Comparison of ENCODE assay signal across 11 cellular contexts in the genomic region with DNA sequence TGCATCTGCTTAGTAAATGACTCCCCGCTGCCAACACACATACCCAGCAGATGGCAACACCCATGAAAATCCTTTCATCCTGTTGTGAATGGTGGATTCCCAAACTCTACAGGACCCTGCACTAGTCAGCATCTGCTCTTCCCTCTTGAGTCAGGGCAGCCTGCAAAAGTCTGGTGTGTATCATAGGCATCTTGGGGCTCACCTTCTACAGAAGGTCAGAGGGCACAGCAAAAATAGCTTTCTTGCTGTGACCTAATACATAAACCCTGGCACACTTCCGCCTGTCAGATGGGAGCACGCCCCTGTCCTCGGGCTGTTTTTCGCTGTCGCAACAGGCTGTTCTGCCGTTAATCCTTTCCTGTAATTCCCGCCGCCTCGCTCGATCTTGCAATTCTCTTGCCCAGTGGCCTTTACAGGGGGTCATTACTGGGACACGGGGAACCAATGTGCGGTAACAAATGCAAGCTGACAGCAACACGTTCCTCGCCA. TPM values are rescaled to one million over a fixed set of nuclear protein-coding genes. Genes with fewer than 3 reads are reported as not detected.
DNase-seq lines count a peak whose midpoint lies in the region; ATAC-seq and TF ChIP-seq lines count a peak whose summit lies in the region.
"Had no signal": no experiment of that assay in that cellular context is flagged by ENCODE, and none has a peak within 500 bp of the region (broad histone marks: within the 10 kb centered on the region; RNA-seq: fewer than 3 reads in every experiment).

No MANE protein-coding gene starts in this region.

- peaks cover 4 to 5% of the 10 kb centered on the region in 2 experiments; a peak in 3 of 4 replicates for H3K4me1 Mint-ChIP-seq in H9

- no peak for DNase-seq in H9
- peak; percentile 86 for DNase-seq in RPMI7951 (ENCODE audit: low read depth)
- peak; percentile 75 to 84 for DNase-seq in foreskin keratinocyte
- peak; percentile 90 for DNase-seq in retina
- DNase-seq in NCI-H2196 treated with DMSO at 0.1 percent for 48 hours (lab: John Stamatoyannopoulos, UW; ENCODE audit: unreplicated experiment), result no peak
- no peak for DNase-seq in H7
- DNase-seq: activated T-cell treated with anti-CD3 and anti-CD28 coated beads, Interleukin-2, amount 50 U/mL, for 48 hours; GDM1 had no signal

- no peak overlapping the region for H3K14ac ChIP-seq in H9 (ENCODE audit: insufficient read depth, low read length)

- H3K27ac ChIP-seq in H9 (ENCODE audit: insufficient read length, low read depth, low read length) (no peak overlapping the region), foreskin keratinocyte (peak overlapping the region; percentile 89)

- no peak overlapping the region for H3K56ac ChIP-seq in H9 (ENCODE audit: insufficient read length, low read depth, low read length)

- no peak overlapping the region for H4K8ac ChIP-seq in H9 (replicated peaks; ENCODE audit: insufficient read length, low read depth, low read length)

- H3K36me3 ChIP-seq in H7 (replicated peaks; ENCODE audit: control insufficient read depth, insufficient read depth, low read length), result no peaks in the 10 kb centered on the region

- H3K9me3 ChIP-seq in H9 (ENCODE audit: control insufficient read depth, low read depth, low read length), result no peaks in the 10 kb centered on the region

- H3K27me3 Mint-ChIP-seq in H9 (ENCODE audit: low read depth), result no peaks in the 10 kb centered on the region

- ATAC-seq in foreskin keratinocyte (peak; percentile 65), HG03097 (IDR thresholded peaks at IDR 0.05; ENCODE audit: low FRiP score, unreplicated experiment) (no peak), HG03196 (IDR thresholded peaks at IDR 0.05; ENCODE audit: unreplicated experiment) (no peak)

- no peaks in the 10 kb centered on the region for H3K23me2 ChIP-seq in H9 (ENCODE audit: insufficient read length, low read depth, low read length, poor library complexity, severe bottlenecking)

- H3K4me1 ChIP-seq in H9 (ENCODE audit: insufficient read depth, low read length) (no peaks in the 10 kb centered on the region), foreskin keratinocyte (peaks cover 30% of the 10 kb centered on the region)

- H3T11ph ChIP-seq in H9 (ENCODE audit: low read length), result no peak overlapping the region

- H2BK12ac ChIP-seq in H9 (ENCODE audit: insufficient read length, low read depth, low read length), result no peak overlapping the region

- TF ChIP-seq CTCF in H9 (conservative IDR thresholded peaks at IDR 0.05) (0 out of 3 replicates have a peak, but pooled peaks have one; percentile 12), foreskin keratinocyte (conservative IDR thresholded peaks at IDR 0.05) (peak; percentile 59)

- H3K79me1 ChIP-seq in H9 (ENCODE audit: insufficient read depth, low read depth, low read length, poor library complexity, severe bottlenecking), result no peaks in the 10 kb centered on the region

- H3K79me2 ChIP-seq in H9 (ENCODE audit: insufficient read depth, low read length), result no peaks in the 10 kb centered on the region

- H3K9me3 Mint-ChIP-seq in H9, result peaks cover 0 to 5% of the 10 kb centered on the region in 2 experiments; a peak in 1 of 5 replicates

- no peak overlapping the region for H2BK20ac ChIP-seq in H9 (ENCODE audit: low read depth, low read length, poor library complexity, severe bottlenecking)

- H3K27ac Mint-ChIP-seq in H9, result peak overlapping the region in 1 of 3 experiments; percentile 24; a peak in 2 of 7 replicates

- no peak overlapping the region for H2BK15ac ChIP-seq in H9 (ENCODE audit: low read depth, low read length)

- H3K4ac ChIP-seq in H9 (ENCODE audit: low read depth, low read length), result no peak overlapping the region

- H2BK120ac ChIP-seq in H9 (ENCODE audit: low read depth, low read length, poor library complexity, severe bottlenecking), result no peak overlapping the region

- H3K4me3 Mint-ChIP-seq in H9, result no peak overlapping the region

- H2BK5ac ChIP-seq in H9 (ENCODE audit: insufficient read length, low read length), result no peak overlapping the region

- no peak overlapping the region for H2AFZ ChIP-seq in H9 (ENCODE audit: low read length)

- no peak overlapping the region for H3K4me2 ChIP-seq in H9 (ENCODE audit: insufficient read depth, insufficient read length, low read length)

- H4K91ac ChIP-seq in H9 (ENCODE audit: insufficient read length, low read depth, low read length), result no peak overlapping the region

- H2AK5ac ChIP-seq in H9 (ENCODE audit: insufficient read length, low read length), result no peak overlapping the region

- H3K9ac ChIP-seq in H9 (ENCODE audit: extremely low read depth, insufficient read length, low read length), result no peak overlapping the region

- H3K18ac ChIP-seq in H9 (ENCODE audit: insufficient read length, low read depth, low read length), result no peak overlapping the region

- WGBS in H9 (ENCODE audit: extremely low coverage, insufficient read length, low lambda C conversion rate), result no CpG with 5 or more reads among the region's 15 CpGs

- H4K5ac ChIP-seq in H9 (ENCODE audit: insufficient read length, low read depth, low read length), result no peak overlapping the region

- H4K20me1 ChIP-seq in H9 (ENCODE audit: control insufficient read depth, insufficient read depth, insufficient read length), result no peaks in the 10 kb centered on the region

- H3K36me3 Mint-ChIP-seq in H9 (ENCODE audit: insufficient read depth in 1 of 3, low read depth in 3 of 3), result peaks cover 0 to 3% (median 0%) of the 10 kb centered on the region in 3 experiments; a peak in 1 of 7 replicates

- no peak overlapping the region for H3K23ac ChIP-seq in H9 (ENCODE audit: insufficient read length, low read depth, low read length)

- no peak overlapping the region for H3K4me3 ChIP-seq in H7 (ENCODE audit: insufficient read depth, low read depth, low read length)

- no peaks in the 10 kb centered on the region for H3K27me3 ChIP-seq in H9 (ENCODE audit: insufficient read depth, low read length)
- no peaks in the 10 kb centered on the region for H3K27me3 ChIP-seq in foreskin keratinocyte
- no peaks in the 10 kb centered on the region for H3K27me3 ChIP-seq in H7 (ENCODE audit: control insufficient read depth, insufficient read depth, low read length)

RNA-seq across cellular contexts. Expression of a gene that starts 19.9 kb away (rescaled TPM):
- total RNA-seq in H9 (2021), result not detected in 2 replicates
- total RNA-seq in RPMI7951 (2014; rRNA removed; shearing (Covaris generic)), result not detected in 2 replicates
- not detected in 2 replicates for total RNA-seq in foreskin keratinocyte
- polyA plus RNA-seq in foreskin keratinocyte, result not detected in 2 replicates
- not detected in 2 replicates for total RNA-seq in H7 (2014; rRNA removed; shearing (Covaris generic))
- total RNA-seq: dermis microvascular lymphatic vessel endothelial cell had no signal

RNA-seq across cellular contexts. Expression of a gene that starts 28.5 kb away (rescaled TPM):
- total RNA-seq in H9 (2021) (not detected in 2 replicates), foreskin keratinocyte (not detected in 2 replicates)
- total RNA-seq in RPMI7951 (2014; rRNA removed; shearing (Covaris generic)), result not detected in 2 replicates
- not detected in 2 replicates for polyA plus RNA-seq in foreskin keratinocyte
- total RNA-seq in H7 (2014; rRNA removed; shearing (Covaris generic)), result not detected in 2 replicates
- total RNA-seq: dermis microvascular lymphatic vessel endothelial cell had no signal

Comparison
In these comparisons a context has a peak if more than half of its experiments do, and no peak if none do; other contexts are left out.
1. DNase-seq: peak in RPMI7951 (single experiment), foreskin keratinocyte (2 of 2) and retina (single experiment); none in H9 (single experiment), NCI-H2196 treated with DMSO at 0.1 percent for 48 hours (single experiment) and H7 (single experiment).